9 cellular contexts compared by ENCODE assay signal in the genomic region with DNA sequence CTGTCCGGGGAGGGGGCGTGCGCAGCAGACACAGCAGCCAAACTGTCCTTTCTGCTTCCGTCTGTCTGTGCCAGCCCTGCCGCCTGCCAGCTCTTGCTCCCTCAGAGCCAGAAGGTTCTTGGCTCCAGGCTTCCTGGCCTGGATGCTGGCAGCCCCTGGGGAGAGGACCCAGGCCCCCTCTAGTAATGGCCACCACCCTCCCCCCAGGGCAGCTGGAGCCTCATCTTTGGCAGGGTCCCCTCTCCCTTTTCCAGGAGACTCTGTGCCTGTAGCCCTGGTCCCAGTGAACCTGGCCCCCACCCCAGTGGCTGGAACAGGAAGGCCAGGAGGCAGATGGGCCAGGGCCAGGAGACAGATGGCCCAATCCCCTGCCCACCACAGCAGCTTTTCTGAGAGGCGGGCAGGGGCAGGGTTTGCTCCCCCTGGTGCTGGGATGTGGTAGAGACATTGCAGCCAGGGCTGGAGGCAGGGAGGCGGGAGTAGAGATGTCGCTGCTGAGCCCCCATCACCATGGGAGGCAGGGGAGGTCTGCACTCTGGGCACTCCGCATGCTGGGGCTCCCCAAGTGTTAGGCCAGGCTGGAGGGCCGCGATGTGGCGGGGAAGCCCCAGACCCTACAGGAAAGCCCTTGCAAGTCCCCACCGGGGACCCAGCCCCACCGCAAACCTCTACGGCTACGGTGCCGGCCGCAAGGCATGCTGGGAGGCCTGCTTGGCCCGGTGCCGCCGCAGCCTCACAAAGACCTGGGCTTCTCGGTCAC. TPM values are rescaled to one million over a fixed set of nuclear protein-coding genes. Genes with fewer than 3 reads are reported as not detected.
DNase-seq lines count a peak whose midpoint lies in the region; ATAC-seq and TF ChIP-seq lines count a peak whose summit lies in the region.
"Had no signal": no experiment of that assay in that cellular context is flagged by ENCODE, and none has a peak within 500 bp of the region (broad histone marks: within the 10 kb centered on the region; RNA-seq: fewer than 3 reads in every experiment).

No MANE protein-coding gene starts in this region.

- H3K4me3 ChIP-seq in BE2C (ENCODE audit: low read depth, low read length) (peak overlapping the region; percentile 53), PC-3 (ENCODE audit: low read length) (no peak overlapping the region), fibroblast of mammary gland (ENCODE audit: control insufficient read depth, low read depth, low read length) (peak overlapping the region; percentile 27), thoracic aorta (peak overlapping the region; percentile 64)
- H3K4me3 ChIP-seq: HAP-1 had no signal

- H3K4me1 Mint-ChIP-seq in activated T-helper 2 cell treated with anti-CD3 and anti-CD28 coated beads, Interferon-gamma antibody, Interleukin-2, Interleukin-4, amounts not matched to agents 10 μg/mL and 5 μg/mL and 100 μg/mL, durations not matched to agents 14 hours and 24 hours and 36 hours (ENCODE audit: low read depth) = peaks cover 7% of the 10 kb centered on the region
- H3K4me1 Mint-ChIP-seq in neural crest cell = peaks cover 16% of the 10 kb centered on the region

- H3K27me3 ChIP-seq in BE2C (no peaks in the 10 kb centered on the region), PC-3 (ENCODE audit: low read length) (no peaks in the 10 kb centered on the region), thoracic aorta (replicated peaks; ENCODE audit: insufficient read depth) (no peaks in the 10 kb centered on the region)

- no peaks in the 10 kb centered on the region for H4K20me1 ChIP-seq in PC-3 (ENCODE audit: low read length)

- no TSS peak for BruUV-seq in PC-3 (replicated peaks; lab: Mats Ljungman, UMichigan)

- no peaks in the 10 kb centered on the region for H3K9me3 Mint-ChIP-seq in activated T-helper 2 cell treated with anti-CD3 and anti-CD28 coated beads, Interferon-gamma antibody, Interleukin-2, Interleukin-4, amounts not matched to agents 10 μg/mL and 5 μg/mL and 100 μg/mL, durations not matched to agents 14 hours and 24 hours and 36 hours
- H3K9me3 Mint-ChIP-seq in neural crest cell = no peaks in the 10 kb centered on the region

- no peaks in the 10 kb centered on the region for H3K9me2 ChIP-seq in PC-3 (replicated peaks; ENCODE audit: low read length)

- H3K27me3 Mint-ChIP-seq in activated T-helper 2 cell treated with anti-CD3 and anti-CD28 coated beads, Interferon-gamma antibody, Interleukin-2, Interleukin-4, amounts not matched to agents 10 μg/mL and 5 μg/mL and 100 μg/mL, durations not matched to agents 14 hours and 24 hours and 36 hours (ENCODE audit: low read depth) = no peaks in the 10 kb centered on the region
- H3K27me3 Mint-ChIP-seq in neural crest cell (ENCODE audit: low read depth) = peaks cover 8% of the 10 kb centered on the region

- H3K27ac ChIP-seq in PC-3 (ENCODE audit: low read length) (no peak overlapping the region), thoracic aorta (peak overlapping the region; percentile 82 to 86)

- POLR2A ChIA-PET in PC-3 (lab: Charles Lee; ENCODE audit: unreplicated experiment) = no interaction called here

- no peak overlapping the region for H2AFZ ChIP-seq in PC-3 (ENCODE audit: low read length)

- H3K9me3 ChIP-seq in BE2C = no peaks in the 10 kb centered on the region
- H3K9me3 ChIP-seq in PC-3 (ENCODE audit: low read length) = no peaks in the 10 kb centered on the region
- no peaks in the 10 kb centered on the region for H3K9me3 ChIP-seq in thoracic aorta
- H3K9me3 ChIP-seq: HAP-1 had no signal

- no peaks in the 10 kb centered on the region for H3F3A ChIP-seq in PC-3 (ENCODE audit: low read length, unreplicated experiment)

- no peak overlapping the region for H3K4me2 ChIP-seq in PC-3 (ENCODE audit: low read length)

- DNase-seq in BE2C (peak; percentile 93), PC-3 (peak; percentile 48), fibroblast of mammary gland (ENCODE audit: low read depth) (peak; percentile 52), neural crest cell (ENCODE audit: low read depth, low spot score) (peak; percentile 81), thoracic aorta (ENCODE audit: low spot score) (no peak), COLO829 (ENCODE audit: low spot score) (no peak)
- peak; percentile 56 for DNase-seq in activated T-helper 2 cell treated with anti-CD3 and anti-CD28 coated beads, Interferon-gamma antibody, Interleukin-2, Interleukin-4, amounts not matched to agents 10 μg/mL and 5 μg/mL and 100 μg/mL, durations not matched to agents 14 hours and 24 hours and 36 hours (ENCODE audit: low spot score)

- H3K36me3 ChIP-seq in BE2C (peaks cover 3% of the 10 kb centered on the region; the same call in 1 of the 2 replicates), PC-3 (ENCODE audit: low read depth, low read length) (0 out of 2 replicates have a peak, but pooled peaks cover 7% of the 10 kb centered on the region), thoracic aorta (peaks cover 16% of the 10 kb centered on the region)

- H3K9ac ChIP-seq in PC-3 (ENCODE audit: low read length) = no peak overlapping the region

- peaks cover 39% of the 10 kb centered on the region for H3K36me3 Mint-ChIP-seq in activated T-helper 2 cell treated with anti-CD3 and anti-CD28 coated beads, Interferon-gamma antibody, Interleukin-2, Interleukin-4, amounts not matched to agents 10 μg/mL and 5 μg/mL and 100 μg/mL, durations not matched to agents 14 hours and 24 hours and 36 hours (ENCODE audit: low read depth)
- no peaks in the 10 kb centered on the region for H3K36me3 Mint-ChIP-seq in neural crest cell (ENCODE audit: low read depth)

- peak overlapping the region; percentile 83 for H3K27ac Mint-ChIP-seq in activated T-helper 2 cell treated with anti-CD3 and anti-CD28 coated beads, Interferon-gamma antibody, Interleukin-2, Interleukin-4, amounts not matched to agents 10 μg/mL and 5 μg/mL and 100 μg/mL, durations not matched to agents 14 hours and 24 hours and 36 hours
- peak overlapping the region; percentile 67 for H3K27ac Mint-ChIP-seq in neural crest cell (ENCODE audit: unreplicated experiment)

- ATAC-seq in HG03354 (IDR thresholded peaks at IDR 0.05; ENCODE audit: poor library complexity, severe bottlenecking, unreplicated experiment) (peak; percentile 56), PC-3 (peak; percentile 52), thoracic aorta (ENCODE audit: insufficient number of reproducible peaks, low FRiP score, low read depth) (no peak)

- CTCF ChIA-PET in PC-3 (lab: Charles Lee) = interaction anchor here (0.7 to 1.1 kb wide), 3 partner anchors 18 to 50 kb away, joined by 3 to 4 read pairs (median 3); no protein-coding TSS in a partner anchor

- TF ChIP-seq CTCF in BE2C (IDR thresholded peaks at IDR 0.05; ENCODE audit: low read depth, low read length) = peak; percentile 90
- TF ChIP-seq CTCF in PC-3 (conservative IDR thresholded peaks at IDR 0.05; ENCODE audit: low read depth, low read length) = peak; percentile 78
- TF ChIP-seq CTCF in fibroblast of mammary gland (conservative IDR thresholded peaks at IDR 0.05; ENCODE audit: control insufficient read depth, insufficient read depth, low read depth, low read length) = peak; percentile 67
- TF ChIP-seq CTCF in neural crest cell (conservative IDR thresholded peaks at IDR 0.05) = peak; percentile 76
- peak; percentile 64 for TF ChIP-seq CTCF in thoracic aorta (IDR thresholded peaks at IDR 0.05)

- peak overlapping the region; percentile 5 for H3K4me3 Mint-ChIP-seq in activated T-helper 2 cell treated with anti-CD3 and anti-CD28 coated beads, Interferon-gamma antibody, Interleukin-2, Interleukin-4, amounts not matched to agents 10 μg/mL and 5 μg/mL and 100 μg/mL, durations not matched to agents 14 hours and 24 hours and 36 hours (ENCODE audit: low read depth)
- peak overlapping the region; percentile 69 for H3K4me3 Mint-ChIP-seq in neural crest cell

- no peaks in the 10 kb centered on the region for H3K79me2 ChIP-seq in PC-3 (ENCODE audit: low read length)

- intact Hi-C loops in PC-3 (cut with micrococcal nuclease) = no loop called here
- intact Hi-C loops in activated T-helper 2 cell treated with anti-CD3 and anti-CD28 coated beads, Interferon-gamma antibody, Interleukin-2, Interleukin-4, amounts not matched to agents 10 μg/mL and 5 μg/mL and 100 μg/mL, durations not matched to agents 14 hours and 24 hours and 36 hours (cut with micrococcal nuclease) = loop anchor here (2.0 kb wide), 1 partner anchor 27 kb away; a partner anchor contains a TSS

- peaks cover 22% of the 10 kb centered on the region for H3K4me1 ChIP-seq in BE2C
- peaks cover 6% of the 10 kb centered on the region for H3K4me1 ChIP-seq in PC-3 (ENCODE audit: insufficient read depth, low read length)
- H3K4me1 ChIP-seq in thoracic aorta (ENCODE audit: control insufficient read depth in 1 of 2, low read depth in 2 of 2) = peaks cover 10 to 23% of the 10 kb centered on the region in 2 donors
- H3K4me1 ChIP-seq: HAP-1 had no signal

RNA-seq across cellular contexts. Expression of a gene that starts 16.7 kb away (rescaled TPM):
- 23.0 TPM for polyA plus RNA-seq in BE2C (2012; ENCODE audit: insufficient read depth, insufficient read length, low read depth)
- total RNA-seq in PC-3 (2014; rRNA removed) = 43.9 and 53.8 TPM in 2 replicates
- total RNA-seq in activated T-helper 2 cell treated with anti-CD3 and anti-CD28 coated beads, Interferon-gamma antibody, Interleukin-2, Interleukin-4, amounts not matched to agents 10 μg/mL and 5 μg/mL and 100 μg/mL, durations not matched to agents 14 hours and 24 hours and 36 hours = 165 and 175 TPM in 2 replicates
- 1.1 and 3.1 TPM in 2 replicates for total RNA-seq in neural crest cell
- total RNA-seq in thoracic aorta = 10 to 100 TPM; 13.5 to 36.0 TPM

RNA-seq across cellular contexts. Expression of a gene that starts 27.7 kb away (rescaled TPM):
- 228 TPM for polyA plus RNA-seq in BE2C (2012; ENCODE audit: insufficient read depth, insufficient read length, low read depth)
- total RNA-seq in PC-3 (2014; rRNA removed) (49.7 and 51.8 TPM in 2 replicates), neural crest cell (49.3 and 53.3 TPM in 2 replicates), thoracic aorta (10 to 100 TPM; 55.8 to 83.1 TPM)
- total RNA-seq in activated T-helper 2 cell treated with anti-CD3 and anti-CD28 coated beads, Interferon-gamma antibody, Interleukin-2, Interleukin-4, amounts not matched to agents 10 μg/mL and 5 μg/mL and 100 μg/mL, durations not matched to agents 14 hours and 24 hours and 36 hours = 79.3 and 80.7 TPM in 2 replicates

RNA-seq across cellular contexts. Expression of a gene that starts 42.9 kb away (rescaled TPM):
- 27.3 TPM for polyA plus RNA-seq in BE2C (2012; ENCODE audit: insufficient read depth, insufficient read length, low read depth)
- total RNA-seq in PC-3 (2014; rRNA removed) (21.8 and 22.9 TPM in 2 replicates), neural crest cell (49.3 and 49.4 TPM in 2 replicates), thoracic aorta (10 to 100 TPM; 31.0 to 51.7 TPM)
- 26.8 and 30.1 TPM in 2 replicates for total RNA-seq in activated T-helper 2 cell treated with anti-CD3 and anti-CD28 coated beads, Interferon-gamma antibody, Interleukin-2, Interleukin-4, amounts not matched to agents 10 μg/mL and 5 μg/mL and 100 μg/mL, durations not matched to agents 14 hours and 24 hours and 36 hours

RNA-seq across cellular contexts. Expression of a gene that starts 50.9 kb away (rescaled TPM):
- polyA plus RNA-seq in BE2C (2012; ENCODE audit: insufficient read depth, insufficient read length, low read depth) = 35.9 TPM
- total RNA-seq in PC-3 (2014; rRNA removed) (73.7 and 109 TPM in 2 replicates), neural crest cell (0.91 and 1.9 TPM in 2 replicates), thoracic aorta (10 to 100 TPM; 58.9 to 94.0 TPM)
- 22.5 and 24.5 TPM in 2 replicates for total RNA-seq in activated T-helper 2 cell treated with anti-CD3 and anti-CD28 coated beads, Interferon-gamma antibody, Interleukin-2, Interleukin-4, amounts not matched to agents 10 μg/mL and 5 μg/mL and 100 μg/mL, durations not matched to agents 14 hours and 24 hours and 36 hours

Comparison
In these comparisons a context has a peak if more than half of its experiments do, and no peak if none do; other contexts are left out.
1. DNase-seq: peak in BE2C (single experiment), PC-3 (single experiment), activated T-helper 2 cell treated with anti-CD3 and anti-CD28 coated beads, Interferon-gamma antibody, Interleukin-2, Interleukin-4, amounts not matched to agents 10 μg/mL and 5 μg/mL and 100 μg/mL, durations not matched to agents 14 hours and 24 hours and 36 hours (single experiment), fibroblast of mammary gland (single experiment) and neural crest cell (single experiment); none in thoracic aorta (single experiment) and COLO829 (single experiment).
2. Peak in every context shown above with its lines, with median percentiles within 50 percentile points of each other: CTCF ChIP-seq.